Comparison of ENCODE assay signal across 1 cellular context in genomic region chr16:69821844-69822173, GRCh38.
TF ChIP-seq lines count a peak whose summit lies in the region.

No MANE protein-coding gene starts in this region.

TF ChIP-seq in HepG2, 621 proteins besides CTCF, POLR2A, EP300 and RAD21 (continued from another document):
- TF ChIP-seq, protein P1, sequence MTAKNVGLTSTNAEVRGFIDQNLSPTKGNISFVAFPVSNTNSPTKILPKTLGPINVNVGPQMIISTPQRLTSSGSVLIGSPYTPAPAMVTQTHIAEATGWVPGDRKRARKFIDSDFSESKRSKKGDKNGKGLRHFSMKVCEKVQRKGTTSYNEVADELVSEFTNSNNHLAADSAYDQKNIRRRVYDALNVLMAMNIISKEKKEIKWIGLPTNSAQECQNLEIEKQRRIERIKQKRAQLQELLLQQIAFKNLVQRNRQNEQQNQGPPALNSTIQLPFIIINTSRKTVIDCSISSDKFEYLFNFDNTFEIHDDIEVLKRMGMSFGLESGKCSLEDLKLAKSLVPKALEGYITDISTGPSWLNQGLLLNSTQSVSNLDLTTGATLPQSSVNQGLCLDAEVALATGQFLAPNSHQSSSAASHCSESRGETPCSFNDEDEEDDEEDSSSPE (CRISPR knock-in tag; IDR thresholded peaks at IDR 0.05): 0 out of 2 replicates have a peak, but pooled peaks have one; percentile 5
- TF ChIP-seq ZNF512 (CRISPR knock-in tag; IDR thresholded peaks at IDR 0.05): no peak
- TF ChIP-seq, protein P2, sequence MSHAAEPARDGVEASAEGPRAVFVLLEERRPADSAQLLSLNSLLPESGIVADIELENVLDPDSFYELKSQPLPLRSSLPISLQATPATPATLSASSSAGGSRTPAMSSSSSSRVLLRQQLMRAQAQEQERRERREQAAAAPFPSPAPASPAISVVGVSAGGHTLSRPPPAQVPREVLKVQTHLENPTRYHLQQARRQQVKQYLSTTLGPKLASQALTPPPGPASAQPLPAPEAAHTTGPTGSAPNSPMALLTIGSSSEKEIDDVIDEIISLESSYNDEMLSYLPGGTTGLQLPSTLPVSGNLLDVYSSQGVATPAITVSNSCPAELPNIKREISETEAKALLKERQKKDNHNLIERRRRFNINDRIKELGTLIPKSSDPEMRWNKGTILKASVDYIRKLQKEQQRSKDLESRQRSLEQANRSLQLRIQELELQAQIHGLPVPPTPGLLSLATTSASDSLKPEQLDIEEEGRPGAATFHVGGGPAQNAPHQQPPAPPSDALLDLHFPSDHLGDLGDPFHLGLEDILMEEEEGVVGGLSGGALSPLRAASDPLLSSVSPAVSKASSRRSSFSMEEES (CRISPR knock-in tag; IDR thresholded peaks at IDR 0.05): no peak
- no peak for TF ChIP-seq ZKSCAN5 (CRISPR knock-in tag; IDR thresholded peaks at IDR 0.05)
- TF ChIP-seq SETDB1 (CRISPR knock-in tag; IDR thresholded peaks at IDR 0.05; ENCODE audit: borderline replicate concordance): no peak
- TF ChIP-seq ZNF598 (CRISPR knock-in tag; IDR thresholded peaks at IDR 0.05; ENCODE audit: borderline replicate concordance): peak; percentile 4; the same call in 1 of the 2 replicates
- TF ChIP-seq, protein P3, sequence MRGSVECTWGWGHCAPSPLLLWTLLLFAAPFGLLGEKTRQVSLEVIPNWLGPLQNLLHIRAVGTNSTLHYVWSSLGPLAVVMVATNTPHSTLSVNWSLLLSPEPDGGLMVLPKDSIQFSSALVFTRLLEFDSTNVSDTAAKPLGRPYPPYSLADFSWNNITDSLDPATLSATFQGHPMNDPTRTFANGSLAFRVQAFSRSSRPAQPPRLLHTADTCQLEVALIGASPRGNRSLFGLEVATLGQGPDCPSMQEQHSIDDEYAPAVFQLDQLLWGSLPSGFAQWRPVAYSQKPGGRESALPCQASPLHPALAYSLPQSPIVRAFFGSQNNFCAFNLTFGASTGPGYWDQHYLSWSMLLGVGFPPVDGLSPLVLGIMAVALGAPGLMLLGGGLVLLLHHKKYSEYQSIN (CRISPR knock-in tag; IDR thresholded peaks at IDR 0.05; ENCODE audit: borderline replicate concordance): no peak
- no peak for TF ChIP-seq ZNF563 (CRISPR knock-in tag; IDR thresholded peaks at IDR 0.05)
- TF ChIP-seq PCBP1 (IDR thresholded peaks at IDR 0.05; ENCODE audit: borderline replicate concordance, low read depth, low read length): no peak
- TF ChIP-seq CBX2 (IDR thresholded peaks at IDR 0.05; ENCODE audit: low read depth, low read length): no peak
- 0 out of 2 replicates have a peak, but pooled peaks have one; percentile 71 for TF ChIP-seq CBX2 (CRISPR knock-in tag; IDR thresholded peaks at IDR 0.05; ENCODE audit: low read depth)
- TF ChIP-seq HMG20A (CRISPR knock-in tag; IDR thresholded peaks at IDR 0.05; ENCODE audit: borderline replicate concordance): no peak
- TF ChIP-seq ZNF570 (CRISPR knock-in tag; IDR thresholded peaks at IDR 0.05; ENCODE audit: borderline replicate concordance): no peak
- TF ChIP-seq, protein P4, sequence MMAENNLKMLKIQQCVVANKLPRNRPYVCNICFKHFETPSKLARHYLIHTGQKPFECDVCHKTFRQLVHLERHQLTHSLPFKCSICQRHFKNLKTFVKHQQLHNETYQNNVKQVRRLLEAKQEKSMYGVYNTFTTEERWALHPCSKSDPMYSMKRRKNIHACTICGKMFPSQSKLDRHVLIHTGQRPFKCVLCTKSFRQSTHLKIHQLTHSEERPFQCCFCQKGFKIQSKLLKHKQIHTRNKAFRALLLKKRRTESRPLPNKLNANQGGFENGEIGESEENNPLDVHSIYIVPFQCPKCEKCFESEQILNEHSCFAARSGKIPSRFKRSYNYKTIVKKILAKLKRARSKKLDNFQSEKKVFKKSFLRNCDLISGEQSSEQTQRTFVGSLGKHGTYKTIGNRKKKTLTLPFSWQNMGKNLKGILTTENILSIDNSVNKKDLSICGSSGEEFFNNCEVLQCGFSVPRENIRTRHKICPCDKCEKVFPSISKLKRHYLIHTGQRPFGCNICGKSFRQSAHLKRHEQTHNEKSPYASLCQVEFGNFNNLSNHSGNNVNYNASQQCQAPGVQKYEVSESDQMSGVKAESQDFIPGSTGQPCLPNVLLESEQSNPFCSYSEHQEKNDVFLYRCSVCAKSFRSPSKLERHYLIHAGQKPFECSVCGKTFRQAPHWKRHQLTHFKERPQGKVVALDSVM (CRISPR knock-in tag; IDR thresholded peaks at IDR 0.05): peak; percentile 91
- TF ChIP-seq, protein P5, sequence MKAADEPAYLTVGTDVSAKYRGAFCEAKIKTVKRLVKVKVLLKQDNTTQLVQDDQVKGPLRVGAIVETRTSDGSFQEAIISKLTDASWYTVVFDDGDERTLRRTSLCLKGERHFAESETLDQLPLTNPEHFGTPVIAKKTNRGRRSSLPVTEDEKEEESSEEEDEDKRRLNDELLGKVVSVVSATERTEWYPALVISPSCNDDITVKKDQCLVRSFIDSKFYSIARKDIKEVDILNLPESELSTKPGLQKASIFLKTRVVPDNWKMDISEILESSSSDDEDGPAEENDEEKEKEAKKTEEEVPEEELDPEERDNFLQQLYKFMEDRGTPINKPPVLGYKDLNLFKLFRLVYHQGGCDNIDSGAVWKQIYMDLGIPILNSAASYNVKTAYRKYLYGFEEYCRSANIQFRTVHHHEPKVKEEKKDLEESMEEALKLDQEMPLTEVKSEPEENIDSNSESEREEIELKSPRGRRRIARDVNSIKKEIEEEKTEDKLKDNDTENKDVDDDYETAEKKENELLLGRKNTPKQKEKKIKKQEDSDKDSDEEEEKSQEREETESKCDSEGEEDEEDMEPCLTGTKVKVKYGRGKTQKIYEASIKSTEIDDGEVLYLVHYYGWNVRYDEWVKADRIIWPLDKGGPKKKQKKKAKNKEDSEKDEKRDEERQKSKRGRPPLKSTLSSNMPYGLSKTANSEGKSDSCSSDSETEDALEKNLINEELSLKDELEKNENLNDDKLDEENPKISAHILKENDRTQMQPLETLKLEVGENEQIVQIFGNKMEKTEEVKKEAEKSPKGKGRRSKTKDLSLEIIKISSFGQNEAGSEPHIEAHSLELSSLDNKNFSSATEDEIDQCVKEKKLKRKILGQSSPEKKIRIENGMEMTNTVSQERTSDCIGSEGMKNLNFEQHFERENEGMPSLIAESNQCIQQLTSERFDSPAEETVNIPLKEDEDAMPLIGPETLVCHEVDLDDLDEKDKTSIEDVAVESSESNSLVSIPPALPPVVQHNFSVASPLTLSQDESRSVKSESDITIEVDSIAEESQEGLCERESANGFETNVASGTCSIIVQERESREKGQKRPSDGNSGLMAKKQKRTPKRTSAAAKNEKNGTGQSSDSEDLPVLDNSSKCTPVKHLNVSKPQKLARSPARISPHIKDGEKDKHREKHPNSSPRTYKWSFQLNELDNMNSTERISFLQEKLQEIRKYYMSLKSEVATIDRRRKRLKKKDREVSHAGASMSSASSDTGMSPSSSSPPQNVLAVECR (CRISPR knock-in tag; IDR thresholded peaks at IDR 0.05; ENCODE audit: borderline replicate concordance): no peak
- no peak for TF ChIP-seq RAD51 (IDR thresholded peaks at IDR 0.05; ENCODE audit: borderline replicate concordance)
- peak; percentile 47 for TF ChIP-seq IKZF4 (CRISPR knock-in tag; IDR thresholded peaks at IDR 0.05; ENCODE audit: borderline replicate concordance, low read depth, not compliant biosample characterization)
- TF ChIP-seq ZNF619 (CRISPR knock-in tag; IDR thresholded peaks at IDR 0.05): peak; percentile 10; the same call in 1 of the 2 replicates
- no peak for TF ChIP-seq ZNF781 (CRISPR knock-in tag; IDR thresholded peaks at IDR 0.05; ENCODE audit: borderline replicate concordance, not compliant biosample characterization)
